ENCODE assay signal across 8 cellular contexts in genomic region chr9:99235874-99236627, GRCh38. TPM values are rescaled to one million over a fixed set of nuclear protein-coding genes. Genes with fewer than 3 reads are reported as not detected.
DNase-seq lines count a peak whose midpoint lies in the region; ATAC-seq and TF ChIP-seq lines count a peak whose summit lies in the region.

No MANE protein-coding gene starts in this region.

- intact Hi-C loops in activated naive CD4-positive, alpha-beta T cell treated with anti-CD3 and anti-CD28 coated beads for 36 hours (cut with micrococcal nuclease), result loop anchor here (1.0 kb wide), 1 partner anchor 17 kb away; no protein-coding TSS in a partner anchor

- H3K4me1 ChIP-seq in OCI-LY1 (ENCODE audit: insufficient read depth, low read length, severe bottlenecking) (peaks cover 98% of the 10 kb centered on the region), thymus (ENCODE audit: control insufficient read depth, insufficient read depth, low read length) (peaks cover 55% of the 10 kb centered on the region)

- peak overlapping the region; percentile 13 for H3K27ac Mint-ChIP-seq in activated naive CD4-positive, alpha-beta T cell treated with anti-CD3 and anti-CD28 coated beads for 36 hours

- no peaks in the 10 kb centered on the region for H3K9me3 Mint-ChIP-seq in activated naive CD4-positive, alpha-beta T cell treated with anti-CD3 and anti-CD28 coated beads for 36 hours

- no peaks in the 10 kb centered on the region for H3F3A ChIP-seq in OCI-LY1 (ENCODE audit: insufficient read depth, low read length)

- peak; percentile 67 for DNase-seq in activated naive CD4-positive, alpha-beta T cell treated with anti-CD3 and anti-CD28 coated beads for 36 hours
- no peak for DNase-seq in activated naive CD4-positive, alpha-beta T cell (lab: John Stamatoyannopoulos, UW)
- no peak for DNase-seq in NCI-H524 treated with DMSO at 0.1 percent for 48 hours (lab: John Stamatoyannopoulos, UW)
- DNase-seq in HCEC 1CT, result no peak
- DNase-seq in stimulated activated CD4-positive, alpha-beta T cell treated with anti-CD3 and anti-CD28 coated beads, Interleukin-2, amount 100 ng/mL, for 24 hours, result no peak

- peak overlapping the region; percentile 55 for H3K4me2 ChIP-seq in OCI-LY1 (ENCODE audit: low read length)

- H3K9me3 ChIP-seq in OCI-LY1 (ENCODE audit: low read length), result no peaks in the 10 kb centered on the region
- H3K9me3 ChIP-seq in thymus (ENCODE audit: control insufficient read depth), result no peaks in the 10 kb centered on the region

- no peaks in the 10 kb centered on the region for H3K9me2 ChIP-seq in OCI-LY1 (ENCODE audit: low read depth, low read length)

- H3K4me3 ChIP-seq in OCI-LY1 (ENCODE audit: low read depth, low read length, poor library complexity, severe bottlenecking) (peak overlapping the region; percentile 47), thymus (ENCODE audit: low read length) (no peak overlapping the region)

- no peaks in the 10 kb centered on the region for H3K79me2 ChIP-seq in OCI-LY1 (ENCODE audit: insufficient read depth, low read length)

- no peak for TF ChIP-seq CTCF in OCI-LY1 (IDR thresholded peaks at IDR 0.05; ENCODE audit: low read length)

- no peak overlapping the region for H2AFZ ChIP-seq in OCI-LY1 (ENCODE audit: low read length)

- H3K36me3 ChIP-seq in OCI-LY1 (ENCODE audit: insufficient read depth, low read length), result peaks cover 46% of the 10 kb centered on the region
- H3K36me3 ChIP-seq in thymus (ENCODE audit: control insufficient read depth, insufficient read depth), result peaks cover 7% of the 10 kb centered on the region

- peak overlapping the region; percentile 55 for H3K9ac ChIP-seq in OCI-LY1 (ENCODE audit: low read length)

- CTCF ChIA-PET in activated naive CD4-positive, alpha-beta T cell treated with anti-CD3 and anti-CD28 coated beads for 36 hours (lab: Charles Lee), result interaction anchor here (1.2 kb wide), 1 partner anchor 977 kb away, joined by 3 read pairs; no protein-coding TSS in a partner anchor

- peaks cover 15% of the 10 kb centered on the region for H3K36me3 Mint-ChIP-seq in activated naive CD4-positive, alpha-beta T cell treated with anti-CD3 and anti-CD28 coated beads for 36 hours (ENCODE audit: low read depth)

- H3K27ac ChIP-seq in OCI-LY1 (ENCODE audit: low read depth, low read length, poor library complexity, severe bottlenecking), result peak overlapping the region; percentile 99
- peak overlapping the region; percentile 86 for H3K27ac ChIP-seq in thymus (ENCODE audit: low read depth)

- peaks cover 15% of the 10 kb centered on the region for H3K4me1 Mint-ChIP-seq in activated naive CD4-positive, alpha-beta T cell treated with anti-CD3 and anti-CD28 coated beads for 36 hours (ENCODE audit: low read depth)

- H3K27me3 Mint-ChIP-seq in activated naive CD4-positive, alpha-beta T cell treated with anti-CD3 and anti-CD28 coated beads for 36 hours (ENCODE audit: low read depth), result no peaks in the 10 kb centered on the region

- peak; percentile 97 for ATAC-seq in HG02840 (IDR thresholded peaks at IDR 0.05; ENCODE audit: low FRiP score, unreplicated experiment)

- H3K27me3 ChIP-seq in OCI-LY1 (ENCODE audit: insufficient read depth, low read length) (no peaks in the 10 kb centered on the region), thymus (ENCODE audit: control insufficient read depth, insufficient read depth) (no peaks in the 10 kb centered on the region)

- WGBS in thymus, result 7% methylated on average over 7 of the region's 7 CpGs

- H4K20me1 ChIP-seq in OCI-LY1 (ENCODE audit: insufficient read depth, low read length), result no peaks in the 10 kb centered on the region

- no peak overlapping the region for H3K4me3 Mint-ChIP-seq in activated naive CD4-positive, alpha-beta T cell treated with anti-CD3 and anti-CD28 coated beads for 36 hours

RNA-seq across cellular contexts. Expression of gene SEC61B, which starts 14.0 kb away (rescaled TPM):
- 100 to 1,000 TPM; 105 TPM for total RNA-seq in activated naive CD4-positive, alpha-beta T cell treated with anti-CD3 and anti-CD28 coated beads for 36 hours
- 340 TPM for polyA plus RNA-seq in thymus

RNA-seq across cellular contexts. Expression of gene ALG2, which starts 14.3 kb away (rescaled TPM):
- total RNA-seq in activated naive CD4-positive, alpha-beta T cell treated with anti-CD3 and anti-CD28 coated beads for 36 hours, result 10 to 100 TPM; 11.3 to 11.8 TPM
- polyA plus RNA-seq in thymus, result 31.1 TPM
